22 cellular contexts compared by ENCODE assay signal in genomic region chr12:95322335-95322734, GRCh38.
DNase-seq lines count a peak whose midpoint lies in the region; ATAC-seq and TF ChIP-seq lines count a peak whose summit lies in the region.
"Had no signal": no experiment of that assay in that cellular context is flagged by ENCODE, and none has a peak within 500 bp of the region (broad histone marks: within the 10 kb centered on the region; RNA-seq: fewer than 3 reads in every experiment).

No MANE protein-coding gene starts in this region.

- no peaks in the 10 kb centered on the region for H3K36me3 Mint-ChIP-seq in activated naive CD4-positive, alpha-beta T cell treated with anti-CD3 and anti-CD28 coated beads, Interleukin-2, amount 10 ng/mL, durations not matched to agents 7 days and 5 days
- H3K36me3 Mint-ChIP-seq: T-cell had no signal

- POLR2A ChIA-PET in BJ (lab: Charles Lee), result no interaction called here

- H3K4me1 Mint-ChIP-seq in activated naive CD4-positive, alpha-beta T cell treated with anti-CD3 and anti-CD28 coated beads, Interleukin-2, amount 10 ng/mL, durations not matched to agents 7 days and 5 days, result no peaks in the 10 kb centered on the region
- H3K4me1 Mint-ChIP-seq: activated T-helper 17 cell treated with anti-CD3 and anti-CD28 coated beads, Interleukin-2, amount 50 U/mL, for 72 hours; T-cell had no signal

- DNase-seq in BJ (ENCODE audit: low read depth) (peak; percentile 57), HT1080 (ENCODE audit: low read depth) (peak; percentile 7), brain microvascular endothelial cell (peak; percentile 45), lower lobe of right lung (no peak), NCI-H2081 (lab: John Stamatoyannopoulos, UW) (no peak), UCSD-AML1 (lab: John Stamatoyannopoulos, UW; ENCODE audit: unreplicated experiment) (no peak)
- no peak for DNase-seq in activated CD4-positive, alpha-beta T cell treated with anti-CD3 and anti-CD28 coated beads for 48 hours
- no peak for DNase-seq in activated naive CD4-positive, alpha-beta T cell treated with anti-CD3 and anti-CD28 coated beads, Interleukin-2, amount 10 ng/mL, durations not matched to agents 7 days and 5 days
- DNase-seq: activated CD4-positive, alpha-beta T cell treated with anti-CD3 and anti-CD28 coated beads for 4 hours; C1 segment of cervical spinal cord; cortex of kidney; gastrocnemius medialis; kidney; NCI-H1436; retina; T-cell had no signal

- in situ Hi-C loops in brain microvascular endothelial cell (cut with HindIII; ENCODE audit: low pct_ligation_motif_present, low sequenced_read_pairs), result no loop called here

- intact Hi-C loops in lower lobe of right lung (cut with DNase I), result no loop called here

- H3K27me3 ChIP-seq in BJ (ENCODE audit: control insufficient read depth, insufficient read depth, low read length), result no peaks in the 10 kb centered on the region
- H3K27me3 ChIP-seq in brain microvascular endothelial cell (replicated peaks), result no peaks in the 10 kb centered on the region
- no peaks in the 10 kb centered on the region for H3K27me3 ChIP-seq in lower lobe of right lung (ENCODE audit: low read depth)
- H3K27me3 ChIP-seq: breast epithelium, gastrocnemius medialis had no signal

- peaks cover 4% of the 10 kb centered on the region for H3K27me3 Mint-ChIP-seq in activated naive CD4-positive, alpha-beta T cell treated with anti-CD3 and anti-CD28 coated beads, Interleukin-2, amount 10 ng/mL, durations not matched to agents 7 days and 5 days
- H3K27me3 Mint-ChIP-seq: activated T-helper 17 cell treated with anti-CD3 and anti-CD28 coated beads, Interleukin-2, amount 50 U/mL, for 72 hours had no signal

- H3K9me3 ChIP-seq in lower lobe of right lung, result no peaks in the 10 kb centered on the region
- H3K9me3 ChIP-seq: breast epithelium, gastrocnemius medialis, HAP-1 had no signal

- no peak overlapping the region for H3K4me3 ChIP-seq in BJ (ENCODE audit: low read depth, low read length)
- no peak overlapping the region for H3K4me3 ChIP-seq in brain microvascular endothelial cell (ENCODE audit: low read depth, low read length)
- H3K4me3 ChIP-seq in lower lobe of right lung, result no peak overlapping the region
- H3K4me3 ChIP-seq: breast epithelium, gastrocnemius medialis, GM12878, HAP-1, lung had no signal

- no peaks in the 10 kb centered on the region for H3K36me3 ChIP-seq in BJ (ENCODE audit: control insufficient read depth, insufficient read depth, low read length)
- H3K36me3 ChIP-seq in brain microvascular endothelial cell (replicated peaks), result no peaks in the 10 kb centered on the region
- H3K36me3 ChIP-seq in lower lobe of right lung, result no peaks in the 10 kb centered on the region
- H3K36me3 ChIP-seq: breast epithelium, gastrocnemius medialis, HAP-1 had no signal

- H3K4me3 Mint-ChIP-seq in activated naive CD4-positive, alpha-beta T cell treated with anti-CD3 and anti-CD28 coated beads, Interleukin-2, amount 10 ng/mL, durations not matched to agents 7 days and 5 days, result no peak overlapping the region
- H3K4me3 Mint-ChIP-seq: activated T-helper 17 cell treated with anti-CD3 and anti-CD28 coated beads, Interleukin-2, amount 50 U/mL, for 72 hours; T-cell had no signal

- no peaks in the 10 kb centered on the region for H3K9me3 Mint-ChIP-seq in activated naive CD4-positive, alpha-beta T cell treated with anti-CD3 and anti-CD28 coated beads, Interleukin-2, amount 10 ng/mL, durations not matched to agents 7 days and 5 days
- H3K9me3 Mint-ChIP-seq: activated T-helper 17 cell treated with anti-CD3 and anti-CD28 coated beads, Interleukin-2, amount 50 U/mL, for 72 hours; T-cell had no signal

- H3K4me1 ChIP-seq in lower lobe of right lung, result peaks cover 27% of the 10 kb centered on the region
- H3K4me1 ChIP-seq: breast epithelium, gastrocnemius medialis had no signal

- no peak for ATAC-seq in lower lobe of right lung
- ATAC-seq: activated T-helper 17 cell treated with anti-CD3 and anti-CD28 coated beads, Interleukin-2, amount 50 U/mL, for 72 hours; GM12878; Right ventricle myocardium inferior; T-cell had no signal

- H3K27ac ChIP-seq in brain microvascular endothelial cell (no peak overlapping the region), lower lobe of right lung (peak overlapping the region; percentile 6)
- H3K27ac ChIP-seq: breast epithelium, gastrocnemius medialis had no signal

- TF ChIP-seq CTCF in BJ (IDR thresholded peaks at IDR 0.05; ENCODE audit: insufficient read depth, low read depth, low read length) (no peak), brain microvascular endothelial cell (IDR thresholded peaks at IDR 0.05; ENCODE audit: low read depth, low read length, missing control alignments) (no peak), lower lobe of right lung (IDR thresholded peaks at IDR 0.05) (no peak)

- CTCF ChIA-PET in BJ (lab: Yijun Ruan, JAX), result no interaction called here
- CTCF ChIA-PET in activated naive CD4-positive, alpha-beta T cell treated with anti-CD3 and anti-CD28 coated beads, Interleukin-2, amount 10 ng/mL, durations not matched to agents 7 days and 5 days (lab: Charles Lee), result no interaction called here

- H3K27ac Mint-ChIP-seq in activated naive CD4-positive, alpha-beta T cell treated with anti-CD3 and anti-CD28 coated beads, Interleukin-2, amount 10 ng/mL, durations not matched to agents 7 days and 5 days, result no peak overlapping the region
- H3K27ac Mint-ChIP-seq: activated T-helper 17 cell treated with anti-CD3 and anti-CD28 coated beads, Interleukin-2, amount 50 U/mL, for 72 hours; T-cell had no signal

Comparison
In these comparisons a context has a peak if more than half of its experiments do, and no peak if none do; other contexts are left out.
1. DNase-seq: peak in BJ (single experiment), HT1080 (single experiment) and brain microvascular endothelial cell (single experiment); none in lower lobe of right lung (single experiment), activated CD4-positive, alpha-beta T cell treated with anti-CD3 and anti-CD28 coated beads for 48 hours (single experiment), activated naive CD4-positive, alpha-beta T cell treated with anti-CD3 and anti-CD28 coated beads, Interleukin-2, amount 10 ng/mL, durations not matched to agents 7 days and 5 days (single experiment), NCI-H2081 (0 of 2) and UCSD-AML1 (single experiment).